ENCODE assay signal across 8 cellular contexts in genomic region chr1:154760469-154760933, GRCh38.
A peak's percentile ranks its signal among the peaks of the same experiment; 100 is the strongest.
DNase-seq lines count a peak whose midpoint lies in the region; ATAC-seq and TF ChIP-seq lines count a peak whose summit lies in the region.

No MANE protein-coding gene starts in this region.

- H3K27ac ChIP-seq in esophagus muscularis mucosa (replicated peaks in 1 of 4) (peak overlapping the region in 1 of 4 donors; percentile 2), subcutaneous abdominal adipose tissue (ENCODE audit: low read depth, low read length) (no peak overlapping the region)

- intact Hi-C loops in esophagus muscularis mucosa (cut with DNase I) = loop anchor here (2.0 kb wide), 2 partner anchors 92 to 200 kb away; no protein-coding TSS in a partner anchor

- H3K9me3 ChIP-seq in esophagus muscularis mucosa (no peaks in the 10 kb centered on the region), neuron (ENCODE audit: low read length) (no peaks in the 10 kb centered on the region), subcutaneous abdominal adipose tissue (ENCODE audit: control insufficient read depth in 5 of 5, low read length in 5 of 5) (no peaks in the 10 kb centered on the region)

- H3K27me3 ChIP-seq in esophagus muscularis mucosa = peaks cover 0 to 9% (median 0%) of the 10 kb centered on the region in 4 donors
- H3K27me3 ChIP-seq in neuron (ENCODE audit: insufficient read depth, low read length) = peaks cover 3% of the 10 kb centered on the region
- H3K27me3 ChIP-seq in subcutaneous abdominal adipose tissue (ENCODE audit: control insufficient read depth in 5 of 5, insufficient read depth in 4 of 5, low read length in 5 of 5) = peaks cover 0 to 13% (median 7%) of the 10 kb centered on the region in 5 donors

- DNase-seq in GM13977 (ENCODE audit: low spot score) = peak; percentile 86
- DNase-seq in NCI-H526 (lab: John Stamatoyannopoulos, UW) = peak; percentile 85 to 97
- peak; percentile 84 for DNase-seq in activated T-cell treated with anti-CD3 and anti-CD28 coated beads for 4 hours
- DNase-seq in esophagus muscularis mucosa (ENCODE audit: extremely low spot score) = no peak

- 30% methylated on average over 3 of the region's 54 CpGs for WGBS in esophagus muscularis mucosa

- H3K4me1 ChIP-seq in esophagus muscularis mucosa (peaks cover 3 to 10% (median 9%) of the 10 kb centered on the region in 4 donors), neuron (ENCODE audit: insufficient read depth, low read length) (peaks cover 6% of the 10 kb centered on the region), subcutaneous abdominal adipose tissue (ENCODE audit: control insufficient read depth in 5 of 5, insufficient read depth in 5 of 5, low read length in 5 of 5) (peaks cover 0 to 17% (median 8%) of the 10 kb centered on the region in 5 donors)

- in situ Hi-C loops in GM13977 (cut with MboI; ENCODE audit: low pct_unique_long_range_greater_than_20kb, low sequenced_read_pairs, unreplicated experiment) = no loop called here

- no peak for ATAC-seq in HG03139 (IDR thresholded peaks at IDR 0.05; ENCODE audit: unreplicated experiment)
- no peak for ATAC-seq in GM18502 (IDR thresholded peaks at IDR 0.05; ENCODE audit: poor library complexity, unreplicated experiment)

- no peaks in the 10 kb centered on the region for H3K36me3 ChIP-seq in esophagus muscularis mucosa
- H3K36me3 ChIP-seq in neuron (ENCODE audit: insufficient read depth, low read length) = no peaks in the 10 kb centered on the region
- H3K36me3 ChIP-seq in subcutaneous abdominal adipose tissue (ENCODE audit: control insufficient read depth in 5 of 5, insufficient read depth in 5 of 5, low read length in 5 of 5) = no peaks in the 10 kb centered on the region

- H3K4me3 ChIP-seq in esophagus muscularis mucosa (peak overlapping the region; percentile 39 to 52 (median 49)), neuron (ENCODE audit: low read length) (peak overlapping the region; percentile 18), subcutaneous abdominal adipose tissue (ENCODE audit: low read depth in 1 of 5, low read length in 5 of 5) (peak overlapping the region in 4 of 5 donors; percentile 14 to 56 (median 30))

- no peak for TF ChIP-seq POLR2A in esophagus muscularis mucosa (IDR thresholded peaks at IDR 0.05; ENCODE audit: low read depth)

- TF ChIP-seq EP300 in esophagus muscularis mucosa (IDR thresholded peaks at IDR 0.05) = no peak

- H3K9ac ChIP-seq in subcutaneous abdominal adipose tissue (ENCODE audit: low read length in 5 of 5) = peak overlapping the region in 1 of 5 donors; percentile 41

- TF ChIP-seq CTCF in GM13977 (IDR thresholded peaks at IDR 0.05; ENCODE audit: extremely low read depth, insufficient read depth, missing control alignments) (peak; percentile 82), esophagus muscularis mucosa (IDR thresholded peaks at IDR 0.05) (peak; percentile 71 to 88 (median 79))

- no peak overlapping the region for H2AFZ ChIP-seq in neuron (ENCODE audit: low read depth, low read length)
